Comparison of ENCODE assay signal across 27 cellular contexts in the genomic region with DNA sequence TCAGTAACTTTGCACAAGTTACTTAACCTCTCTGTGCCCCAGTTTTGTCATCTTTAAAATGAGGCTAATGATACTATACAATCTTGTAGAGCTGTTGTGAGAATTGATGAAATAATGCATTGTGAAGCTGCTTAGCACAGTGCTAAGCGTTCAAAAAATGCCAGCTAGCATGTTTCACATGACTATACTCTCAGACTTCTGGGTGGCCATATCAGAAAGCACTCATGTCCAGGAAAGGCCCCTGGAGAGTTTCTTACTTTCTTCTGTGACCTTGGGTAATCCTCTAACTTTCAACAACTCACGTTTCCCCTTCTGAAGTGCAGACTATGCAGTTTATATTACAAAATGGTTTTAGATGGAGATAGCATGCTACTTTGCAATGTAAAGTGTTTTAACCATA.
"Had no signal": no experiment of that assay in that cellular context is flagged by ENCODE, and none has a peak within 500 bp of the region (broad histone marks: within the 10 kb centered on the region; RNA-seq: fewer than 3 reads in every experiment).

No MANE protein-coding gene starts in this region.

- H3K27me3 ChIP-seq: neural progenitor cell, ovary, testis, tibial artery, upper lobe of left lung had no signal

- H3K27ac ChIP-seq: neural progenitor cell, ovary, psoas muscle, skin epidermis, spleen, testis, tibial artery, upper lobe of left lung had no signal

- H3K36me3 Mint-ChIP-seq: memory B cell; mesothelial cell of epicardium; naive B cell; natural killer cell treated with Interleukin-12 subunit alpha and Interleukin-12 subunit beta and Interleukin-15 and Interleukin-18, amount 100 ng/mL, for 72 hours; neural progenitor cell; stimulated activated memory B cell treated with anti-CD40 and anti-IgM and Interleukin-4, amounts not matched to agents 10 μg/mL and 1 μg/mL and 100 μg/mL, for 72 hours had no signal

- H3K9ac ChIP-seq: neural progenitor cell had no signal

- FAIRE-seq: endometrium, frontal cortex, keratinocyte, urothelium cell line had no signal

- H3K4me1 ChIP-seq: neural progenitor cell, psoas muscle, spleen, testis, upper lobe of left lung had no signal

- H3K9me3 Mint-ChIP-seq: effector memory CD8-positive, alpha-beta T cell; memory B cell; mesothelial cell of epicardium; naive B cell; natural killer cell treated with Interleukin-12 subunit alpha and Interleukin-12 subunit beta and Interleukin-15 and Interleukin-18, amount 100 ng/mL, for 72 hours; neural progenitor cell; stimulated activated memory B cell treated with anti-CD40 and anti-IgM and Interleukin-4, amounts not matched to agents 10 μg/mL and 1 μg/mL and 100 μg/mL, for 72 hours had no signal

- H3K9me3 ChIP-seq: mucosa of descending colon, ovary, psoas muscle, spleen, testis, tibial artery, upper lobe of left lung had no signal

- H3K4me1 Mint-ChIP-seq: memory B cell; naive B cell; stimulated activated memory B cell treated with anti-CD40 and anti-IgM and Interleukin-4, amounts not matched to agents 10 μg/mL and 1 μg/mL and 100 μg/mL, for 72 hours had no signal

- H3K4me3 Mint-ChIP-seq: effector memory CD8-positive, alpha-beta T cell; memory B cell; mesothelial cell of epicardium; natural killer cell treated with Interleukin-12 subunit alpha and Interleukin-12 subunit beta and Interleukin-15 and Interleukin-18, amount 100 ng/mL, for 72 hours; neural progenitor cell; stimulated activated memory B cell treated with anti-CD40 and anti-IgM and Interleukin-4, amounts not matched to agents 10 μg/mL and 1 μg/mL and 100 μg/mL, for 72 hours had no signal

- DNase-seq: cortex of kidney; effector memory CD8-positive, alpha-beta T cell; mucosa of descending colon; naive B cell; nucleus accumbens; ovary; posterior cingulate gyrus; psoas muscle; right cardiac atrium; spleen; stimulated activated CD4-positive, alpha-beta T cell treated with anti-CD3 and anti-CD28 coated beads, Interleukin-4, amount 100 ng/mL, for 4 hours; stimulated activated naive CD8-positive, alpha-beta T cell treated with anti-CD3 and anti-CD28 coated beads, Interleukin-15, Interleukin-2, amounts not matched to agents 100 U/mL and 50 U/mL, for 24 hours; substantia nigra; testis; tibial artery; upper lobe of left lung had no signal

- H3K36me3 ChIP-seq: neural progenitor cell, ovary, spleen, tibial artery, upper lobe of left lung had no signal

- H3K4me2 ChIP-seq: neural progenitor cell had no signal

- H3K27me3 Mint-ChIP-seq: stimulated activated memory B cell treated with anti-CD40 and anti-IgM and Interleukin-4, amounts not matched to agents 10 μg/mL and 1 μg/mL and 100 μg/mL, for 72 hours had no signal

- H3K27ac Mint-ChIP-seq: effector memory CD8-positive, alpha-beta T cell; memory B cell; mesothelial cell of epicardium; natural killer cell treated with Interleukin-12 subunit alpha and Interleukin-12 subunit beta and Interleukin-15 and Interleukin-18, amount 100 ng/mL, for 72 hours; neural progenitor cell; stimulated activated memory B cell treated with anti-CD40 and anti-IgM and Interleukin-4, amounts not matched to agents 10 μg/mL and 1 μg/mL and 100 μg/mL, for 72 hours had no signal

- H3K4me3 ChIP-seq: lung, mucosa of descending colon, neural progenitor cell, ovary, psoas muscle, skin epidermis, spleen, testis, tibial artery, upper lobe of left lung had no signal

- H2AFZ ChIP-seq: neural progenitor cell had no signal
